1 cellular context compared by ENCODE assay signal in the genomic region with DNA sequence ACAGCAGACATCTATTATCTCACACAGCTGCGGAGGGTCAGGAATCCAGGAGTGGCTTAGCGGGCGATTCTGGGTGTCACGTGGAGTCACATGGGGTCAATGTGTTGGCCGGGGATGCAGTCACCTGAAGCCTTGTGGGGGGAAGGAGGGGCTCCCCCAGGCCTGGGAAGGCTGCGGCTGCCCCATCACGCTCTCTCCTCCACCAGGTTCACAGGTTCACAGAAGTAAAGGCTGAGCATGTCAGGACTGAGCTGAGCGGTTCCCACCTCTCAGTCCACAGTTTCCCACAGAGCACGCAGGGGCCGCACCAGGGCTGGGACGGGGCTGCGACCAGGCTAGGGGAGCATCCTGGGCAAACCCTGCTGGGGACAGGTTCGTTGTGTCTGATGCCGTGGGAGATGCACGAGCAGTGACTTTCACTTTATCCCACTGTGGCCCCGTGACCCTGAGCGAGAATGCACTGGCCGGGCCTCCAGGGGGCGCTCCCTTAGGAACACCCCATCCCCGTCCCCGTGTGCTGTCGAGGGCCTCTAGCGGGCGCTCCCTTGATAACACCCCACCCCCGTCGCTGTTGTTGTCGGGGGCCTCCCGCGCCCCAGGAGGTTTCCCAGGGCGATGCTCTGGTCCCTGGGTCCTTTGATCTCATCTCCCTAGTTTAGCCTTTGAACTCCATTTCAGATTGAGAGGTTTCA.
TF ChIP-seq lines count a peak whose summit lies in the region.

No MANE protein-coding gene starts in this region.

TF ChIP-seq in HepG2, 621 proteins besides CTCF, POLR2A, EP300 and RAD21 (continued from another document and continues in another):
- TF ChIP-seq, protein P1, sequence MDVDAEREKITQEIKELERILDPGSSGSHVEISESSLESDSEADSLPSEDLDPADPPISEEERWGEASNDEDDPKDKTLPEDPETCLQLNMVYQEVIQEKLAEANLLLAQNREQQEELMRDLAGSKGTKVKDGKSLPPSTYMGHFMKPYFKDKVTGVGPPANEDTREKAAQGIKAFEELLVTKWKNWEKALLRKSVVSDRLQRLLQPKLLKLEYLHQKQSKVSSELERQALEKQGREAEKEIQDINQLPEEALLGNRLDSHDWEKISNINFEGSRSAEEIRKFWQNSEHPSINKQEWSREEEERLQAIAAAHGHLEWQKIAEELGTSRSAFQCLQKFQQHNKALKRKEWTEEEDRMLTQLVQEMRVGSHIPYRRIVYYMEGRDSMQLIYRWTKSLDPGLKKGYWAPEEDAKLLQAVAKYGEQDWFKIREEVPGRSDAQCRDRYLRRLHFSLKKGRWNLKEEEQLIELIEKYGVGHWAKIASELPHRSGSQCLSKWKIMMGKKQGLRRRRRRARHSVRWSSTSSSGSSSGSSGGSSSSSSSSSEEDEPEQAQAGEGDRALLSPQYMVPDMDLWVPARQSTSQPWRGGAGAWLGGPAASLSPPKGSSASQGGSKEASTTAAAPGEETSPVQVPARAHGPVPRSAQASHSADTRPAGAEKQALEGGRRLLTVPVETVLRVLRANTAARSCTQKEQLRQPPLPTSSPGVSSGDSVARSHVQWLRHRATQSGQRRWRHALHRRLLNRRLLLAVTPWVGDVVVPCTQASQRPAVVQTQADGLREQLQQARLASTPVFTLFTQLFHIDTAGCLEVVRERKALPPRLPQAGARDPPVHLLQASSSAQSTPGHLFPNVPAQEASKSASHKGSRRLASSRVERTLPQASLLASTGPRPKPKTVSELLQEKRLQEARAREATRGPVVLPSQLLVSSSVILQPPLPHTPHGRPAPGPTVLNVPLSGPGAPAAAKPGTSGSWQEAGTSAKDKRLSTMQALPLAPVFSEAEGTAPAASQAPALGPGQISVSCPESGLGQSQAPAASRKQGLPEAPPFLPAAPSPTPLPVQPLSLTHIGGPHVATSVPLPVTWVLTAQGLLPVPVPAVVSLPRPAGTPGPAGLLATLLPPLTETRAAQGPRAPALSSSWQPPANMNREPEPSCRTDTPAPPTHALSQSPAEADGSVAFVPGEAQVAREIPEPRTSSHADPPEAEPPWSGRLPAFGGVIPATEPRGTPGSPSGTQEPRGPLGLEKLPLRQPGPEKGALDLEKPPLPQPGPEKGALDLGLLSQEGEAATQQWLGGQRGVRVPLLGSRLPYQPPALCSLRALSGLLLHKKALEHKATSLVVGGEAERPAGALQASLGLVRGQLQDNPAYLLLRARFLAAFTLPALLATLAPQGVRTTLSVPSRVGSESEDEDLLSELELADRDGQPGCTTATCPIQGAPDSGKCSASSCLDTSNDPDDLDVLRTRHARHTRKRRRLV (CRISPR knock-in tag; IDR thresholded peaks at IDR 0.05), result no peak
- no peak for TF ChIP-seq ZNF17 (CRISPR knock-in tag; IDR thresholded peaks at IDR 0.05)
- peak; percentile 72 for TF ChIP-seq HNF4A (CRISPR knock-in tag; IDR thresholded peaks at IDR 0.05)
- TF ChIP-seq, protein P2, sequence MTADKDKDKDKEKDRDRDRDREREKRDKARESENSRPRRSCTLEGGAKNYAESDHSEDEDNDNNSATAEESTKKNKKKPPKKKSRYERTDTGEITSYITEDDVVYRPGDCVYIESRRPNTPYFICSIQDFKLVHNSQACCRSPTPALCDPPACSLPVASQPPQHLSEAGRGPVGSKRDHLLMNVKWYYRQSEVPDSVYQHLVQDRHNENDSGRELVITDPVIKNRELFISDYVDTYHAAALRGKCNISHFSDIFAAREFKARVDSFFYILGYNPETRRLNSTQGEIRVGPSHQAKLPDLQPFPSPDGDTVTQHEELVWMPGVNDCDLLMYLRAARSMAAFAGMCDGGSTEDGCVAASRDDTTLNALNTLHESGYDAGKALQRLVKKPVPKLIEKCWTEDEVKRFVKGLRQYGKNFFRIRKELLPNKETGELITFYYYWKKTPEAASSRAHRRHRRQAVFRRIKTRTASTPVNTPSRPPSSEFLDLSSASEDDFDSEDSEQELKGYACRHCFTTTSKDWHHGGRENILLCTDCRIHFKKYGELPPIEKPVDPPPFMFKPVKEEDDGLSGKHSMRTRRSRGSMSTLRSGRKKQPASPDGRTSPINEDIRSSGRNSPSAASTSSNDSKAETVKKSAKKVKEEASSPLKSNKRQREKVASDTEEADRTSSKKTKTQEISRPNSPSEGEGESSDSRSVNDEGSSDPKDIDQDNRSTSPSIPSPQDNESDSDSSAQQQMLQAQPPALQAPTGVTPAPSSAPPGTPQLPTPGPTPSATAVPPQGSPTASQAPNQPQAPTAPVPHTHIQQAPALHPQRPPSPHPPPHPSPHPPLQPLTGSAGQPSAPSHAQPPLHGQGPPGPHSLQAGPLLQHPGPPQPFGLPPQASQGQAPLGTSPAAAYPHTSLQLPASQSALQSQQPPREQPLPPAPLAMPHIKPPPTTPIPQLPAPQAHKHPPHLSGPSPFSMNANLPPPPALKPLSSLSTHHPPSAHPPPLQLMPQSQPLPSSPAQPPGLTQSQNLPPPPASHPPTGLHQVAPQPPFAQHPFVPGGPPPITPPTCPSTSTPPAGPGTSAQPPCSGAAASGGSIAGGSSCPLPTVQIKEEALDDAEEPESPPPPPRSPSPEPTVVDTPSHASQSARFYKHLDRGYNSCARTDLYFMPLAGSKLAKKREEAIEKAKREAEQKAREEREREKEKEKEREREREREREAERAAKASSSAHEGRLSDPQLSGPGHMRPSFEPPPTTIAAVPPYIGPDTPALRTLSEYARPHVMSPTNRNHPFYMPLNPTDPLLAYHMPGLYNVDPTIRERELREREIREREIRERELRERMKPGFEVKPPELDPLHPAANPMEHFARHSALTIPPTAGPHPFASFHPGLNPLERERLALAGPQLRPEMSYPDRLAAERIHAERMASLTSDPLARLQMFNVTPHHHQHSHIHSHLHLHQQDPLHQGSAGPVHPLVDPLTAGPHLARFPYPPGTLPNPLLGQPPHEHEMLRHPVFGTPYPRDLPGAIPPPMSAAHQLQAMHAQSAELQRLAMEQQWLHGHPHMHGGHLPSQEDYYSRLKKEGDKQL (CRISPR knock-in tag; IDR thresholded peaks at IDR 0.05; ENCODE audit: low read depth), result no peak
- TF ChIP-seq, protein P3, sequence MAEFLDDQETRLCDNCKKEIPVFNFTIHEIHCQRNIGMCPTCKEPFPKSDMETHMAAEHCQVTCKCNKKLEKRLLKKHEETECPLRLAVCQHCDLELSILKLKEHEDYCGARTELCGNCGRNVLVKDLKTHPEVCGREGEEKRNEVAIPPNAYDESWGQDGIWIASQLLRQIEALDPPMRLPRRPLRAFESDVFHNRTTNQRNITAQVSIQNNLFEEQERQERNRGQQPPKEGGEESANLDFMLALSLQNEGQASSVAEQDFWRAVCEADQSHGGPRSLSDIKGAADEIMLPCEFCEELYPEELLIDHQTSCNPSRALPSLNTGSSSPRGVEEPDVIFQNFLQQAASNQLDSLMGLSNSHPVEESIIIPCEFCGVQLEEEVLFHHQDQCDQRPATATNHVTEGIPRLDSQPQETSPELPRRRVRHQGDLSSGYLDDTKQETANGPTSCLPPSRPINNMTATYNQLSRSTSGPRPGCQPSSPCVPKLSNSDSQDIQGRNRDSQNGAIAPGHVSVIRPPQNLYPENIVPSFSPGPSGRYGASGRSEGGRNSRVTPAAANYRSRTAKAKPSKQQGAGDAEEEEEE (CRISPR knock-in tag; IDR thresholded peaks at IDR 0.05; ENCODE audit: borderline replicate concordance), result no peak
- no peak for TF ChIP-seq MTF1 (CRISPR knock-in tag; IDR thresholded peaks at IDR 0.05)
- no peak for TF ChIP-seq TSC22D2 (CRISPR knock-in tag; IDR thresholded peaks at IDR 0.05; ENCODE audit: borderline replicate concordance)
- TF ChIP-seq, protein P4, sequence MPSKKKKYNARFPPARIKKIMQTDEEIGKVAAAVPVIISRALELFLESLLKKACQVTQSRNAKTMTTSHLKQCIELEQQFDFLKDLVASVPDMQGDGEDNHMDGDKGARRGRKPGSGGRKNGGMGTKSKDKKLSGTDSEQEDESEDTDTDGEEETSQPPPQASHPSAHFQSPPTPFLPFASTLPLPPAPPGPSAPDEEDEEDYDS (CRISPR knock-in tag; IDR thresholded peaks at IDR 0.05), result no peak
- TF ChIP-seq ZNF552 (CRISPR knock-in tag; IDR thresholded peaks at IDR 0.05; ENCODE audit: borderline replicate concordance), result no peak
- TF ChIP-seq, protein P5, sequence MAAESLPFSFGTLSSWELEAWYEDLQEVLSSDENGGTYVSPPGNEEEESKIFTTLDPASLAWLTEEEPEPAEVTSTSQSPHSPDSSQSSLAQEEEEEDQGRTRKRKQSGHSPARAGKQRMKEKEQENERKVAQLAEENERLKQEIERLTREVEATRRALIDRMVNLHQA (CRISPR knock-in tag; IDR thresholded peaks at IDR 0.05), result no peak
- no peak for TF ChIP-seq IRX3 (CRISPR knock-in tag; IDR thresholded peaks at IDR 0.05; ENCODE audit: borderline replicate concordance, low read depth)
- TF ChIP-seq NPAS2 (CRISPR knock-in tag; IDR thresholded peaks at IDR 0.05; ENCODE audit: borderline replicate concordance), result no peak
- no peak for TF ChIP-seq EED (CRISPR knock-in tag; IDR thresholded peaks at IDR 0.05)
- TF ChIP-seq MEIS2 (CRISPR knock-in tag; IDR thresholded peaks at IDR 0.05), result peak; percentile 76; the same call in 1 of the 2 replicates
- TF ChIP-seq ZNF546 (CRISPR knock-in tag; conservative IDR thresholded peaks at IDR 0.05), result no peak
- TF ChIP-seq ZNF121 (CRISPR knock-in tag; IDR thresholded peaks at IDR 0.05), result no peak; the same call in 1 of the 2 replicates
- TF ChIP-seq ZNF34 (CRISPR knock-in tag; IDR thresholded peaks at IDR 0.05; ENCODE audit: borderline replicate concordance), result 0 out of 2 replicates have a peak, but pooled peaks have one; percentile 40
- no peak for TF ChIP-seq YEATS2 (CRISPR knock-in tag; IDR thresholded peaks at IDR 0.05; ENCODE audit: borderline replicate concordance)
- no peak for TF ChIP-seq ZNF468 (CRISPR knock-in tag; IDR thresholded peaks at IDR 0.05)
- TF ChIP-seq RARA (CRISPR knock-in tag; IDR thresholded peaks at IDR 0.05), result peak; percentile 63
- no peak for TF ChIP-seq ZNF879 (CRISPR knock-in tag; IDR thresholded peaks at IDR 0.05)
- no peak for TF ChIP-seq PAWR (CRISPR knock-in tag; IDR thresholded peaks at IDR 0.05; ENCODE audit: borderline replicate concordance)
- TF ChIP-seq, protein P6, sequence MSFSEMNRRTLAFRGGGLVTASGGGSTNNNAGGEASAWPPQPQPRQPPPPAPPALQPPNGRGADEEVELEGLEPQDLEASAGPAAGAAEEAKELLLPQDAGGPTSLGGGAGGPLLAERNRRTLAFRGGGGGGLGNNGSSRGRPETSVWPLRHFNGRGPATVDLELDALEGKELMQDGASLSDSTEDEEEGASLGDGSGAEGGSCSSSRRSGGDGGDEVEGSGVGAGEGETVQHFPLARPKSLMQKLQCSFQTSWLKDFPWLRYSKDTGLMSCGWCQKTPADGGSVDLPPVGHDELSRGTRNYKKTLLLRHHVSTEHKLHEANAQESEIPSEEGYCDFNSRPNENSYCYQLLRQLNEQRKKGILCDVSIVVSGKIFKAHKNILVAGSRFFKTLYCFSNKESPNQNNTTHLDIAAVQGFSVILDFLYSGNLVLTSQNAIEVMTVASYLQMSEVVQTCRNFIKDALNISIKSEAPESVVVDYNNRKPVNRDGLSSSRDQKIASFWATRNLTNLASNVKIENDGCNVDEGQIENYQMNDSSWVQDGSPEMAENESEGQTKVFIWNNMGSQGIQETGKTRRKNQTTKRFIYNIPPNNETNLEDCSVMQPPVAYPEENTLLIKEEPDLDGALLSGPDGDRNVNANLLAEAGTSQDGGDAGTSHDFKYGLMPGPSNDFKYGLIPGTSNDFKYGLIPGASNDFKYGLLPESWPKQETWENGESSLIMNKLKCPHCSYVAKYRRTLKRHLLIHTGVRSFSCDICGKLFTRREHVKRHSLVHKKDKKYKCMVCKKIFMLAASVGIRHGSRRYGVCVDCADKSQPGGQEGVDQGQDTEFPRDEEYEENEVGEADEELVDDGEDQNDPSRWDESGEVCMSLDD (CRISPR knock-in tag; IDR thresholded peaks at IDR 0.05; ENCODE audit: borderline replicate concordance), result peak; percentile 64; the same call in 1 of the 2 replicates
- TF ChIP-seq ZNF558 (CRISPR knock-in tag; IDR thresholded peaks at IDR 0.05; ENCODE audit: borderline replicate concordance), result no peak
- TF ChIP-seq, protein P7, sequence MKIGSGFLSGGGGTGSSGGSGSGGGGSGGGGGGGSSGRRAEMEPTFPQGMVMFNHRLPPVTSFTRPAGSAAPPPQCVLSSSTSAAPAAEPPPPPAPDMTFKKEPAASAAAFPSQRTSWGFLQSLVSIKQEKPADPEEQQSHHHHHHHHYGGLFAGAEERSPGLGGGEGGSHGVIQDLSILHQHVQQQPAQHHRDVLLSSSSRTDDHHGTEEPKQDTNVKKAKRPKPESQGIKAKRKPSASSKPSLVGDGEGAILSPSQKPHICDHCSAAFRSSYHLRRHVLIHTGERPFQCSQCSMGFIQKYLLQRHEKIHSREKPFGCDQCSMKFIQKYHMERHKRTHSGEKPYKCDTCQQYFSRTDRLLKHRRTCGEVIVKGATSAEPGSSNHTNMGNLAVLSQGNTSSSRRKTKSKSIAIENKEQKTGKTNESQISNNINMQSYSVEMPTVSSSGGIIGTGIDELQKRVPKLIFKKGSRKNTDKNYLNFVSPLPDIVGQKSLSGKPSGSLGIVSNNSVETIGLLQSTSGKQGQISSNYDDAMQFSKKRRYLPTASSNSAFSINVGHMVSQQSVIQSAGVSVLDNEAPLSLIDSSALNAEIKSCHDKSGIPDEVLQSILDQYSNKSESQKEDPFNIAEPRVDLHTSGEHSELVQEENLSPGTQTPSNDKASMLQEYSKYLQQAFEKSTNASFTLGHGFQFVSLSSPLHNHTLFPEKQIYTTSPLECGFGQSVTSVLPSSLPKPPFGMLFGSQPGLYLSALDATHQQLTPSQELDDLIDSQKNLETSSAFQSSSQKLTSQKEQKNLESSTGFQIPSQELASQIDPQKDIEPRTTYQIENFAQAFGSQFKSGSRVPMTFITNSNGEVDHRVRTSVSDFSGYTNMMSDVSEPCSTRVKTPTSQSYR (CRISPR knock-in tag; IDR thresholded peaks at IDR 0.05; ENCODE audit: borderline replicate concordance), result peak; percentile 36; the same call in 1 of the 2 replicates
- TF ChIP-seq MTA1 (CRISPR knock-in tag; IDR thresholded peaks at IDR 0.05; ENCODE audit: borderline replicate concordance), result peak; percentile 74; the same call in 1 of the 2 replicates
- peak; percentile 21; the same call in 1 of the 2 replicates for TF ChIP-seq ZNF501 (CRISPR knock-in tag; IDR thresholded peaks at IDR 0.05)
- no peak for TF ChIP-seq ZNF383 (CRISPR knock-in tag; IDR thresholded peaks at IDR 0.05; ENCODE audit: borderline replicate concordance)
- TF ChIP-seq, protein P8, sequence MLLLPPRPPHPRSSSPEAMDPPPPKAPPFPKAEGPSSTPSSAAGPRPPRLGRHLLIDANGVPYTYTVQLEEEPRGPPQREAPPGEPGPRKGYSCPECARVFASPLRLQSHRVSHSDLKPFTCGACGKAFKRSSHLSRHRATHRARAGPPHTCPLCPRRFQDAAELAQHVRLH (CRISPR knock-in tag; IDR thresholded peaks at IDR 0.05; ENCODE audit: borderline replicate concordance, low read depth), result 0 out of 2 replicates have a peak, but pooled peaks have one; percentile 27
- TF ChIP-seq ARNTL (CRISPR knock-in tag; IDR thresholded peaks at IDR 0.05), result peak; percentile 87; the same call in 1 of the 2 replicates
- TF ChIP-seq SMARCE1 (IDR thresholded peaks at IDR 0.05; ENCODE audit: borderline replicate concordance), result no peak
- peak; percentile 73; the same call in 1 of the 2 replicates for TF ChIP-seq KDM2A (CRISPR knock-in tag; IDR thresholded peaks at IDR 0.05; ENCODE audit: borderline replicate concordance, low read depth)
